29 cellular contexts compared by ENCODE assay signal in genomic region chr3:176937994-176938393, GRCh38.
"Had no signal": no experiment of that assay in that cellular context is flagged by ENCODE, and none has a peak within 500 bp of the region (broad histone marks: within the 10 kb centered on the region; RNA-seq: fewer than 3 reads in every experiment).

No MANE protein-coding gene starts in this region.

- H3K27me3 ChIP-seq: ascending aorta, cardiac muscle cell had no signal

- H3K9me3 ChIP-seq: ascending aorta had no signal

- FAIRE-seq: bronchial epithelial cell, TTC549 had no signal

- DNase-seq: activated B cell treated with CpG ODN at 0.5 μM for 24 hours; activated CD4-positive, alpha-beta memory T cell treated with anti-CD3 and anti-CD28 coated beads for 36 hours; activated CD4-positive, alpha-beta T cell treated with anti-CD3 and anti-CD28 coated beads for 4 hours; activated CD4-positive, alpha-beta T cell treated with anti-CD3 and anti-CD28 coated beads, Interleukin-2, amount 10 ng/mL, durations not matched to agents 24 days and 14 days; activated CD4-positive, alpha-beta T cell treated with anti-CD3 and anti-CD28 coated beads, Interleukin-2, amount 50 U/mL, for 1 hour; activated CD4-positive, alpha-beta T cell treated with anti-CD3 and anti-CD28 coated beads, Interleukin-2, amount 50 U/mL, for 4 hours; activated CD4-positive, CD25-positive, alpha-beta regulatory T cell treated with anti-CD3 and anti-CD28 coated beads, Interleukin-2, amount 50 U/mL, for 72 hours; activated CD8-positive, alpha-beta memory T cell treated with anti-CD3 and anti-CD28 coated beads, Interleukin-2, amount 50 U/mL, for 4 hours; activated CD8-positive, alpha-beta T cell treated with anti-CD3 and anti-CD28 coated beads for 36 hours; activated gamma-delta T cell; activated naive CD4-positive, alpha-beta T cell treated with anti-CD3 and anti-CD28 coated beads, Interleukin-2, amount 10 ng/mL, durations not matched to agents 7 days and 5 days; activated naive CD4-positive, alpha-beta T cell treated with Interleukin-2 at 50 U/mL for 16 hours; activated naive CD8-positive, alpha-beta T cell treated with anti-CD3 and anti-CD28 coated beads, Interleukin-2, amount 10 ng/mL, durations not matched to agents 7 days and 5 days; activated naive CD8-positive, alpha-beta T cell treated with anti-CD3 and anti-CD28 coated beads, Interleukin-2, amount 50 U/mL, for 24 hours; activated T-cell treated with anti-CD3 and anti-CD28 coated beads for 4 hours; activated T-cell treated with anti-CD3 and anti-CD28 coated beads, Interleukin-2, amount 50 U/mL, for 1 hour; activated T-cell treated with anti-CD3 and anti-CD28 coated beads, Interleukin-2, amount 50 U/mL, for 4 hours; activated T-cell treated with anti-CD3 and anti-CD28 coated beads, Interleukin-2, amount 50 U/mL, for 72 hours; amygdala; anterior cingulate cortex; caudate nucleus; cerebellar nuclear complex; T-helper 1 cell; T-helper 2 cell; T-helper 9 cell had no signal

- H3K4me3 ChIP-seq: ascending aorta, cardiac muscle cell had no signal

- H3K36me3 ChIP-seq: ascending aorta, cardiac muscle cell had no signal
